12 cellular contexts compared by ENCODE assay signal in the genomic region with DNA sequence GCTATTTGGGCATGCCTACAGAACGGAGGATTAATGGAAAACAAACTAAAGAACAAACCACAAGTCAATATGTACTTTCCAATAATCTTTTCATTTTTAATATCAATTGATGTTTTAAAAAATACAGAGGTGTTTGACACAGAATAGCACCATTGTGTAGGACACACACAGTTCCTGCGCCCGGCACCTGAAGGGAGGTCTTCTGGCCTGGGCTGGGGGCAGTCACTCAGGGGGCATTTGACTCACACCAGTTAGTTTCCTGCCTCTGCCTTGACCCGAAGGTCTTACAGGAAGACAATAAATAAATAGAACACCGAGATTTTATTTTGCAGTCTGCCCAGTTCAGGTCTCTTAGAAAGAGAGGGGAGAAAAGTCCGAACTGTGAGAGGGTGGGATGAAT. TPM values are rescaled to one million over a fixed set of nuclear protein-coding genes. Genes with fewer than 3 reads are reported as not detected.
"Had no signal": no experiment of that assay in that cellular context is flagged by ENCODE, and none has a peak within 500 bp of the region (broad histone marks: within the 10 kb centered on the region; RNA-seq: fewer than 3 reads in every experiment).

No MANE protein-coding gene starts in this region.

- H3K4me1 ChIP-seq: HAP-1 had no signal

- H3K9me3 ChIP-seq: HAP-1 had no signal

- DNase-seq: GM23248, GOT3, H7, H9, HCEC 1CT, HFFc6 had no signal

- H3K27ac Mint-ChIP-seq: GM23338, H9, HFFc6 had no signal

- H3K4me3 Mint-ChIP-seq: GM23338, H9, HFFc6 had no signal

- ATAC-seq: GM23338, HCT116 had no signal

- H3K4me1 Mint-ChIP-seq: GM23338, H9 had no signal

- H3K4me3 ChIP-seq: GM23248, GM23338, HAP-1 had no signal

- H3K4me2 ChIP-seq: GM23338 had no signal

- H3K9me3 Mint-ChIP-seq: GM23338, H9, HFFc6 had no signal

- H3K27ac ChIP-seq: GM23248 had no signal

- H2AFZ ChIP-seq: GM23248, GM23338 had no signal

- H3K9ac ChIP-seq: GM23248 had no signal

- FAIRE-seq: H1, H54 had no signal

RNA-seq across cellular contexts. Expression of a gene that starts 31.4 kb away (rescaled TPM):
- total RNA-seq: GM23248, H4, HFFc6 had no signal
- polyA plus RNA-seq: GM23248 had no signal
